ENCODE assay signal across 23 cellular contexts in the genomic region with DNA sequence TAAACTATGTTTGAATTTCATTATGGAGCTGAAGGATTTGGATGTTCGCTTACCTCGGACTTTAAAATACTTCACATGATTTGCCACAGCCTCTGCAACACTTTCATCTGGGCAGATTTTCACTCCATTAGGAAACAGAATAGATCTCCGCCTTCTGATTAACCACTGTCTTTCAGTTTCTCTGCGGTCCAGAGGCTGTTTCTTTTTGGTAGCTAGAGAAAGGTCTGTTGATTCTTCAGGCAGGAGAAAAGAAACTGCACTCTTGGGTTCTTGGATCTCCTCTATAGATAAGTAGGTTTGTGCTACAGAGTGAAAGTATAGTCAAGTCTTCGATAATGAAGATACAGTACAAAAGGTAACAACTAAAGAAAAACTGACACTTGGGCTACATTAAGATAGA.
"Had no signal": no experiment of that assay in that cellular context is flagged by ENCODE, and none has a peak within 500 bp of the region (broad histone marks: within the 10 kb centered on the region; RNA-seq: fewer than 3 reads in every experiment).

No MANE protein-coding gene starts in this region.

- H3K36me3 ChIP-seq: adrenal gland had no signal

- H3K4me1 Mint-ChIP-seq: activated CD4-positive, alpha-beta memory T cell treated with anti-CD3 and anti-CD28 coated beads, Interleukin-2, amount 10 ng/mL, durations not matched to agents 7 days and 5 days; activated CD4-positive, alpha-beta T cell treated with anti-CD3 and anti-CD28 coated beads for 36 hours; activated naive CD8-positive, alpha-beta T cell treated with anti-CD3 and anti-CD28 coated beads, Interleukin-2, amount 10 ng/mL, durations not matched to agents 7 days and 5 days; T-helper 17 cell had no signal

- H3K9me3 Mint-ChIP-seq: activated CD4-positive, alpha-beta memory T cell treated with anti-CD3 and anti-CD28 coated beads, Interleukin-2, amount 10 ng/mL, durations not matched to agents 7 days and 5 days; activated naive CD8-positive, alpha-beta T cell treated with anti-CD3 and anti-CD28 coated beads, Interleukin-2, amount 10 ng/mL, durations not matched to agents 7 days and 5 days; activated T-cell treated with anti-CD3 and anti-CD28 coated beads, Interleukin-2, amount 50 U/mL, for 72 hours; activated T-helper 2 cell treated with anti-CD3 and anti-CD28 coated beads, Interferon-gamma antibody, Interleukin-2, Interleukin-4, amounts not matched to agents 10 μg/mL and 5 μg/mL and 100 μg/mL, durations not matched to agents 14 hours and 24 hours and 36 hours had no signal

- H3K27me3 Mint-ChIP-seq: activated CD4-positive, alpha-beta memory T cell treated with anti-CD3 and anti-CD28 coated beads, Interleukin-2, amount 10 ng/mL, durations not matched to agents 7 days and 5 days; activated CD4-positive, alpha-beta T cell treated with anti-CD3 and anti-CD28 coated beads for 36 hours; activated naive CD8-positive, alpha-beta T cell treated with anti-CD3 and anti-CD28 coated beads, Interleukin-2, amount 10 ng/mL, durations not matched to agents 7 days and 5 days; T-helper 17 cell had no signal

- H3K4me3 Mint-ChIP-seq: activated CD4-positive, alpha-beta memory T cell treated with anti-CD3 and anti-CD28 coated beads, Interleukin-2, amount 10 ng/mL, durations not matched to agents 7 days and 5 days; activated CD4-positive, alpha-beta T cell treated with anti-CD3 and anti-CD28 coated beads for 36 hours; activated naive CD8-positive, alpha-beta T cell treated with anti-CD3 and anti-CD28 coated beads, Interleukin-2, amount 10 ng/mL, durations not matched to agents 7 days and 5 days; activated T-cell treated with anti-CD3 and anti-CD28 coated beads, Interleukin-2, amount 50 U/mL, for 72 hours; T-helper 17 cell had no signal

- H3K27ac ChIP-seq: adrenal gland, VCaP had no signal

- H3K27me3 ChIP-seq: adrenal gland had no signal

- H3K4me3 ChIP-seq: adrenal gland, K562 had no signal

- H3K4me1 ChIP-seq: adrenal gland had no signal

- H3K27ac Mint-ChIP-seq: activated CD4-positive, alpha-beta memory T cell treated with anti-CD3 and anti-CD28 coated beads, Interleukin-2, amount 10 ng/mL, durations not matched to agents 7 days and 5 days; activated CD4-positive, alpha-beta T cell treated with anti-CD3 and anti-CD28 coated beads for 36 hours; activated naive CD8-positive, alpha-beta T cell treated with anti-CD3 and anti-CD28 coated beads, Interleukin-2, amount 10 ng/mL, durations not matched to agents 7 days and 5 days; activated T-cell treated with anti-CD3 and anti-CD28 coated beads, Interleukin-2, amount 50 U/mL, for 72 hours; activated T-helper 2 cell treated with anti-CD3 and anti-CD28 coated beads, Interferon-gamma antibody, Interleukin-2, Interleukin-4, amounts not matched to agents 10 μg/mL and 5 μg/mL and 100 μg/mL, durations not matched to agents 14 hours and 24 hours and 36 hours; T-helper 17 cell had no signal

- DNase-seq: activated CD4-positive, alpha-beta memory T cell treated with anti-CD3 and anti-CD28 coated beads, Interleukin-2, amount 10 ng/mL, durations not matched to agents 7 days and 5 days; activated CD4-positive, alpha-beta T cell treated with anti-CD3 and anti-CD28 coated beads for 36 hours; activated CD4-positive, alpha-beta T cell treated with anti-CD3 and anti-CD28 coated beads, Interleukin-2, amount 50 U/mL, for 1 hour; activated gamma-delta T cell treated with Interleukin-2 at 50 U/mL for 16 hours; activated naive CD4-positive, alpha-beta T cell treated with anti-CD3 and anti-CD28 coated beads, Interleukin-2, amount 50 U/mL, for 16 hours; activated naive CD8-positive, alpha-beta T cell treated with anti-CD3 and anti-CD28 coated beads, Interleukin-2, amount 10 ng/mL, durations not matched to agents 7 days and 5 days; activated T-cell treated with anti-CD3 and anti-CD28 coated beads, Interleukin-2, amount 50 U/mL, for 72 hours; adrenal gland; anterior cingulate cortex; Kasumi-1; NCI-H1092; NCI-H1417; NCI-H2029; NCI-H2107; NCI-H2171 treated with DMSO at 0.1 percent for 48 hours; NCI-H226; NCI-H510A treated with DMSO at 0.1 percent for 48 hours; SIG-M5; T-helper 17 cell; T-helper 9 cell had no signal

- H3K9me3 ChIP-seq: adrenal gland had no signal
